In genomic region chr1:111756124-111756513, GRCh38 we compare ENCODE assay signal across 8 cellular contexts. TPM values are rescaled to one million over a fixed set of nuclear protein-coding genes. Genes with fewer than 3 reads are reported as not detected.
DNase-seq lines count a peak whose midpoint lies in the region; ATAC-seq and TF ChIP-seq lines count a peak whose summit lies in the region.

No MANE protein-coding gene starts in this region.

- H3K4me1 ChIP-seq in mammary epithelial cell (ENCODE audit: insufficient read depth, low read length) = peaks cover 18% of the 10 kb centered on the region
- H3K4me1 ChIP-seq in mesendoderm (ENCODE audit: control insufficient read depth, low read depth, low read length) = no peaks in the 10 kb centered on the region

- H3K79me1 ChIP-seq in mesendoderm (ENCODE audit: low read length) = peaks cover 4% of the 10 kb centered on the region

- H3K18ac ChIP-seq in mesendoderm (ENCODE audit: low read length) = peak overlapping the region; percentile 92

- no TSS peak for BruUV-seq in mammary epithelial cell (replicated peaks; lab: Mats Ljungman, UMichigan)

- H3K79me2 ChIP-seq in mammary epithelial cell (ENCODE audit: insufficient read depth, low read length) (peaks cover 31% of the 10 kb centered on the region), mesendoderm (ENCODE audit: control insufficient read depth, insufficient read depth, low read length) (peaks cover 17% of the 10 kb centered on the region)

- 0% methylated on average over 18 of the region's 35 CpGs for WGBS in mammary epithelial cell (ENCODE audit: low coverage, missing lambda C conversion rate)
- no CpG with 5 or more reads among the region's 35 CpGs for WGBS in mesendoderm (ENCODE audit: extremely low coverage, insufficient coverage, low lambda C conversion rate)

- no peak for DNase-seq in mammary epithelial cell
- DNase-seq in mesendoderm = no peak
- no peak for DNase-seq in NCI-H2029 (lab: John Stamatoyannopoulos, UW)
- no peak for DNase-seq in NCI-H774 (lab: John Stamatoyannopoulos, UW)
- DNase-seq in posterior cingulate gyrus = no peak

- in situ Hi-C loops in mammary epithelial cell (cut with MboI; ENCODE audit: low sequenced_read_pairs in 2 of 2) = no loop called here

- peak overlapping the region; percentile 65 to 99 (median 71) for H3K4me3 ChIP-seq in mammary epithelial cell (replicated peaks in 1 of 3; ENCODE audit: insufficient read depth in 1 of 3, low read depth in 2 of 3, low read length in 3 of 3)
- H3K4me3 ChIP-seq in mesendoderm (ENCODE audit: low read length) = peak overlapping the region; percentile 73

- H3K4ac ChIP-seq in mesendoderm (ENCODE audit: low read depth, low read length) = peak overlapping the region; percentile 77

- intact Hi-C loops in mammary epithelial cell (cut with micrococcal nuclease) = no loop called here
- intact Hi-C loops in posterior cingulate gyrus (cut with DNase I) = no loop called here

- H3K9ac ChIP-seq in mammary epithelial cell (ENCODE audit: insufficient read depth, low read length) = peak overlapping the region; percentile 90
- H3K9ac ChIP-seq in mesendoderm (ENCODE audit: low read length) = peak overlapping the region; percentile 88

- peak overlapping the region; percentile 94 for H3K4me2 ChIP-seq in mammary epithelial cell (ENCODE audit: insufficient read depth, low read depth, low read length)
- peak overlapping the region; percentile 11 for H3K4me2 ChIP-seq in mesendoderm (ENCODE audit: low read length)

- no peak for TF ChIP-seq CTCF in mammary epithelial cell (conservative IDR thresholded peaks at IDR 0.05 in 1 of 2, IDR thresholded peaks at IDR 0.05 in 1 of 2; ENCODE audit: extremely low read depth in 1 of 2, insufficient read depth in 1 of 2, low read depth in 1 of 2, low read length in 2 of 2)

- H4K5ac ChIP-seq in mesendoderm (ENCODE audit: low read length) = no peak overlapping the region

- dilution Hi-C loops in mammary epithelial cell (cut with HindIII; ENCODE audit: low sequenced_read_pairs) = no loop called here

- H3K27me3 ChIP-seq in mammary epithelial cell (ENCODE audit: insufficient read depth, low read length) (no peaks in the 10 kb centered on the region), mesendoderm (ENCODE audit: insufficient read depth, low read length, poor library complexity) (no peaks in the 10 kb centered on the region)

- peaks cover 10% of the 10 kb centered on the region for H3K36me3 ChIP-seq in mammary epithelial cell (ENCODE audit: insufficient read depth, low read length)
- peaks cover 2% of the 10 kb centered on the region for H3K36me3 ChIP-seq in mesendoderm (ENCODE audit: control insufficient read depth, insufficient read depth, low read length)

- ATAC-seq in GM19463 (IDR thresholded peaks at IDR 0.05; ENCODE audit: unreplicated experiment) (peak; percentile 17), HG03520 (IDR thresholded peaks at IDR 0.05; ENCODE audit: unreplicated experiment) (peak; percentile 8), HG02840 (IDR thresholded peaks at IDR 0.05; ENCODE audit: low FRiP score, unreplicated experiment) (no peak)

- H2BK5ac ChIP-seq in mesendoderm (ENCODE audit: low read length) = no peak overlapping the region

- H2BK120ac ChIP-seq in mesendoderm (ENCODE audit: low read depth, low read length) = peak overlapping the region; percentile 54

- H2AFZ ChIP-seq in mammary epithelial cell (ENCODE audit: low read depth, low read length) = peak overlapping the region; percentile 96

- CTCF ChIA-PET in mammary epithelial cell (lab: Charles Lee; ENCODE audit: low non-redundant PET) = no interaction called here

- H4K20me1 ChIP-seq in mammary epithelial cell (ENCODE audit: insufficient read depth, low read length) = no peaks in the 10 kb centered on the region

- H3K23ac ChIP-seq in mesendoderm (ENCODE audit: low read length) = no peak overlapping the region

- peak overlapping the region; percentile 78 for H4K8ac ChIP-seq in mesendoderm (ENCODE audit: low read depth, low read length)

- no peak overlapping the region for H2BK15ac ChIP-seq in mesendoderm (replicated peaks; ENCODE audit: low read depth)

- H2AK5ac ChIP-seq in mesendoderm (ENCODE audit: low read length) = no peak overlapping the region

- peak overlapping the region; percentile 95 for H3K56ac ChIP-seq in mesendoderm (ENCODE audit: low read length)

- peak overlapping the region; percentile 81 for H3K27ac ChIP-seq in mammary epithelial cell (ENCODE audit: insufficient read depth, low read depth, low read length)
- peak overlapping the region; percentile 66 for H3K27ac ChIP-seq in mesendoderm (ENCODE audit: low read depth, low read length)

- no peaks in the 10 kb centered on the region for H3K9me3 ChIP-seq in mammary epithelial cell (replicated peaks; ENCODE audit: insufficient read depth, low read length)

RNA-seq across cellular contexts. Expression of gene DDX20, which starts 0.4 kb away (rescaled TPM):
- total RNA-seq in mammary epithelial cell = 10 to 100 TPM; 12.9 to 17.2 TPM
- polyA plus RNA-seq in mammary epithelial cell = 7.4 TPM
- 14.0 TPM for polyA minus RNA-seq in mammary epithelial cell
- polyA plus RNA-seq in mesendoderm (2013, experiment 1 of 2) = 19.7 TPM
- 20.0 TPM for polyA plus RNA-seq in mesendoderm (2013, experiment 2 of 2)

RNA-seq across cellular contexts. Expression of gene INKA2, which starts 16.9 kb away (rescaled TPM):
- 1 to 10 TPM; 4.2 to 8.9 TPM for total RNA-seq in mammary epithelial cell
- 2.1 TPM for polyA plus RNA-seq in mammary epithelial cell
- polyA minus RNA-seq in mammary epithelial cell = 7.3 TPM
- 0.70 TPM for polyA plus RNA-seq in mesendoderm (2013, experiment 1 of 2)
- polyA plus RNA-seq in mesendoderm (2013, experiment 2 of 2) = 0.92 TPM
